9 cellular contexts compared by ENCODE assay signal in genomic region chr1:234981758-234982157, GRCh38.
DNase-seq lines count a peak whose midpoint lies in the region; ATAC-seq, FAIRE-seq and TF ChIP-seq lines count a peak whose summit lies in the region.
"Had no signal": no experiment of that assay in that cellular context is flagged by ENCODE, and none has a peak within 500 bp of the region (broad histone marks: within the 10 kb centered on the region; RNA-seq: fewer than 3 reads in every experiment).

No MANE protein-coding gene starts in this region.

- H3K4me1 ChIP-seq in RWPE2 (ENCODE audit: insufficient read depth, poor library complexity, severe bottlenecking) (peaks cover 45% of the 10 kb centered on the region), H1 (replicated peaks in 1 of 4; ENCODE audit: control insufficient read depth in 3 of 4, insufficient read depth in 4 of 4, low read length in 3 of 4) (peaks cover 0 to 8% (median 5%) of the 10 kb centered on the region in 4 experiments), gastrocnemius medialis (peaks cover 42 to 68% of the 10 kb centered on the region in 2 donors)

- CTCF ChIA-PET in H1 (lab: Charles Lee; ENCODE audit: partially characterized antibody) = no interaction called here

- no peak overlapping the region for H2AK5ac ChIP-seq in H1 (ENCODE audit: low read depth, low read length)

- H2BK5ac ChIP-seq in H1 (ENCODE audit: low read depth, low read length) = no peak overlapping the region

- no peak overlapping the region for H3K4ac ChIP-seq in H1 (replicated peaks; ENCODE audit: insufficient read length, low read depth, low read length)

- H3K27me3 ChIP-seq in RWPE2 (ENCODE audit: insufficient read depth, poor library complexity, severe bottlenecking) (no peaks in the 10 kb centered on the region), H1 (replicated peaks in 1 of 4; ENCODE audit: control insufficient read depth in 3 of 4, extremely low read depth in 1 of 4, insufficient read depth in 3 of 4, low read length in 3 of 4) (no peaks in the 10 kb centered on the region), gastrocnemius medialis (no peaks in the 10 kb centered on the region)

- H4K91ac ChIP-seq in H1 (replicated peaks; ENCODE audit: insufficient read length, low read length) = peak overlapping the region; percentile 50

- H3K23me2 ChIP-seq in H1 (ENCODE audit: low read depth, low read length) = no peaks in the 10 kb centered on the region

- no peaks in the 10 kb centered on the region for H3K36me3 ChIP-seq in RWPE2 (ENCODE audit: low read depth)
- H3K36me3 ChIP-seq in H1 (ENCODE audit: control insufficient read depth in 2 of 4, insufficient read depth in 4 of 4, low read length in 3 of 4) = no peaks in the 10 kb centered on the region
- no peaks in the 10 kb centered on the region for H3K36me3 ChIP-seq in gastrocnemius medialis

- TF ChIP-seq EP300 in H1 (IDR thresholded peaks at IDR 0.05; ENCODE audit: borderline replicate concordance in 1 of 2, low read depth in 2 of 2, low read length in 2 of 2) = no peak

- no peak overlapping the region for H4K8ac ChIP-seq in H1 (ENCODE audit: extremely low read depth, insufficient read depth, low read length)

- POLR2A ChIA-PET in H1 (lab: Charles Lee; ENCODE audit: partially characterized antibody) = no interaction called here

- intact Hi-C loops in gastrocnemius medialis (cut with DNase I; ENCODE audit: low total_unique reads) = loop anchor here (2.0 kb wide), 1 partner anchor 15 kb away; no protein-coding TSS in a partner anchor

- no peak overlapping the region for H2BK15ac ChIP-seq in H1 (ENCODE audit: low read length)

- no peak overlapping the region for H2AFZ ChIP-seq in H1 (ENCODE audit: low read length)

- H3K79me1 ChIP-seq in H1 (ENCODE audit: low read depth, low read length) = no peaks in the 10 kb centered on the region

- no peak overlapping the region for H3K56ac ChIP-seq in H1 (replicated peaks; ENCODE audit: insufficient read length, low read depth, low read length)

- no peak overlapping the region for H2BK120ac ChIP-seq in H1 (replicated peaks; ENCODE audit: low read depth, low read length)

- H3K9me3 ChIP-seq in RWPE2 (ENCODE audit: severe bottlenecking) = no peaks in the 10 kb centered on the region
- H3K9me3 ChIP-seq in H1 (ENCODE audit: insufficient read depth in 2 of 2, low read depth in 1 of 2, low read length in 1 of 2) = no peaks in the 10 kb centered on the region
- no peaks in the 10 kb centered on the region for H3K9me3 ChIP-seq in gastrocnemius medialis

- H3K27ac ChIP-seq in RWPE2 (ENCODE audit: poor library complexity, severe bottlenecking) (peak overlapping the region; percentile 95), H1 (ENCODE audit: low read depth, low read length) (no peak overlapping the region), gastrocnemius medialis (peak overlapping the region; percentile 83 to 91 (median 89))

- no peak overlapping the region for H3K4me2 ChIP-seq in H1 (ENCODE audit: insufficient read depth in 1 of 2, low read depth in 2 of 2, low read length in 2 of 2)

- TF ChIP-seq CTCF in GM12865 (IDR thresholded peaks at IDR 0.05; ENCODE audit: insufficient read depth, low read depth, low read length, missing control alignments) = no peak
- no peak for TF ChIP-seq CTCF in RWPE2 (IDR thresholded peaks at IDR 0.05; ENCODE audit: poor library complexity, severe bottlenecking)
- TF ChIP-seq CTCF in H1 (IDR thresholded peaks at IDR 0.05; ENCODE audit: control extremely low read depth in 1 of 3, insufficient read depth in 1 of 3, low read depth in 1 of 3, low read length in 3 of 3) = no peak
- TF ChIP-seq CTCF in gastrocnemius medialis (IDR thresholded peaks at IDR 0.05 in 4 of 5, conservative IDR thresholded peaks at IDR 0.05 in 1 of 5) = no peak

- in situ Hi-C loops in gastrocnemius medialis (cut with MboI; ENCODE audit: low sequenced_read_pairs in 4 of 4) = loop anchor here in 3 of 4 donors (5.0 to 25.0 kb wide), 3 partner anchors 93 to 374 kb away; no protein-coding TSS in a partner anchor

- no peak for TF ChIP-seq RAD21 in H1 (IDR thresholded peaks at IDR 0.05 in 1 of 2, conservative IDR thresholded peaks at IDR 0.05 in 1 of 2; ENCODE audit: low read depth in 2 of 2, low read length in 2 of 2)

- ATAC-seq in RWPE2 (ENCODE audit: low read depth) (no peak), gastrocnemius medialis (no peak), left lobe of liver (no peak)

- no peaks in the 10 kb centered on the region for H3K79me2 ChIP-seq in H1 (ENCODE audit: control insufficient read depth in 1 of 2, insufficient read depth in 2 of 2, low read length in 2 of 2)

- no peak overlapping the region for H3K23ac ChIP-seq in H1 (ENCODE audit: insufficient read length)

- H3K9ac ChIP-seq in H1 (replicated peaks in 1 of 4; ENCODE audit: extremely low read depth in 1 of 4, low read depth in 3 of 4, low read length in 3 of 4) = no peak overlapping the region

- peak overlapping the region; percentile 22; the same call in 1 of the 2 replicates for H2BK20ac ChIP-seq in H1 (ENCODE audit: low read length)

- no peak overlapping the region for H3K18ac ChIP-seq in H1 (ENCODE audit: extremely low read depth, low read length)

- no peak overlapping the region for H3K14ac ChIP-seq in H1 (ENCODE audit: insufficient read length)

- peak overlapping the region; percentile 30; the same call in 1 of the 2 replicates for H2BK12ac ChIP-seq in H1 (ENCODE audit: low read depth, low read length)

- H4K5ac ChIP-seq in H1 (ENCODE audit: insufficient read length, low read depth, low read length) = no peak overlapping the region

- DNase-seq in GM12865 (ENCODE audit: low read depth) = peak; percentile 44
- DNase-seq in RWPE2 (ENCODE audit: low spot score) = no peak
- no peak for DNase-seq in H1 (ENCODE audit: low read depth in 1 of 2, low spot score in 2 of 2)
- no peak for DNase-seq in gastrocnemius medialis
- DNase-seq in NCI-H1092 treated with DMSO at 0.1 percent for 48 hours (lab: John Stamatoyannopoulos, UW) = no peak
- no peak for DNase-seq in left lobe of liver (ENCODE audit: low spot score)
- DNase-seq in SW480 (ENCODE audit: low spot score) = no peak
- DNase-seq in AG20443 (ENCODE audit: low spot score) = no peak
- DNase-seq: NCI-H524 treated with DMSO at 0.1 percent for 48 hours had no signal

- no peak for TF ChIP-seq POLR2A in H1 (IDR thresholded peaks at IDR 0.05; ENCODE audit: control extremely low read depth in 1 of 2, low read depth in 2 of 2, low read length in 2 of 2)
- TF ChIP-seq POLR2A in gastrocnemius medialis (IDR thresholded peaks at IDR 0.05) = no peak

- no peak for FAIRE-seq in H1 (lab: Jason Lieb, UNC)

- H4K20me1 ChIP-seq in H1 (replicated peaks in 1 of 2; ENCODE audit: control insufficient read depth in 1 of 2, insufficient read depth in 2 of 2, low read length in 2 of 2) = no peaks in the 10 kb centered on the region

- WGBS in H1 (ENCODE audit: extremely low coverage in 1 of 2, insufficient coverage in 1 of 2, insufficient read length in 1 of 2, insufficient replicate concordance in 2 of 2, low coverage in 1 of 2, low lambda C conversion rate in 2 of 2, missing lambda C conversion rate in 1 of 2), 2 experiments = 88% methylated on average over 2 of the region's 2 CpGs; no CpG with 5 or more reads in 1 of the 2 experiments

- peak overlapping the region; percentile 63 for H3K4me3 ChIP-seq in GM12865 (ENCODE audit: low read depth, low read length)
- H3K4me3 ChIP-seq in RWPE2 (ENCODE audit: severe bottlenecking) = no peak overlapping the region
- no peak overlapping the region for H3K4me3 ChIP-seq in H1 (ENCODE audit: extremely low read depth in 1 of 4, insufficient read depth in 2 of 4, low read depth in 3 of 4, low read length in 4 of 4)
- no peak overlapping the region for H3K4me3 ChIP-seq in gastrocnemius medialis

TF ChIP-seq in H1, 55 proteins besides CTCF, POLR2A, EP300 and RAD21:
- TF ChIP-seq CTBP2 (IDR thresholded peaks at IDR 0.05; ENCODE audit: borderline replicate concordance, insufficient read depth, insufficient read length, low read length) (no peak), BACH1 (IDR thresholded peaks at IDR 0.05; ENCODE audit: low read length) (no peak), SUZ12 (IDR thresholded peaks at IDR 0.05; ENCODE audit: low read length) (no peak), CBX8 (IDR thresholded peaks at IDR 0.05; ENCODE audit: borderline replicate concordance, low read depth, low read length) (no peak), ZNF274 (IDR thresholded peaks at IDR 0.05; ENCODE audit: borderline replicate concordance, extremely low read depth, low read length) (no peak), BCL11A (IDR thresholded peaks at IDR 0.05; ENCODE audit: low read depth in 2 of 2, low read length in 2 of 2) (no peak), RFX5 (IDR thresholded peaks at IDR 0.05; ENCODE audit: borderline replicate concordance, low read depth, low read length) (no peak), KDM5A (IDR thresholded peaks at IDR 0.05; ENCODE audit: low read length) (no peak), BRCA1 (IDR thresholded peaks at IDR 0.05; ENCODE audit: low read depth, low read length) (no peak), TEAD4 (IDR thresholded peaks at IDR 0.05; ENCODE audit: low read depth, low read length) (no peak), KDM4A (IDR thresholded peaks at IDR 0.05; ENCODE audit: low read depth, low read length, severe bottlenecking) (no peak), PHF8 (conservative IDR thresholded peaks at IDR 0.05; ENCODE audit: low read depth, low read length) (no peak), CHD2 (IDR thresholded peaks at IDR 0.05; ENCODE audit: low read length) (no peak), SP4 (IDR thresholded peaks at IDR 0.05; ENCODE audit: low read length) (no peak), CHD1 (IDR thresholded peaks at IDR 0.05; ENCODE audit: low read depth, low read length) (no peak), ASH2L (IDR thresholded peaks at IDR 0.05; ENCODE audit: low read length) (no peak), KDM1A (IDR thresholded peaks at IDR 0.05; ENCODE audit: borderline replicate concordance, low read length) (no peak), TBP (IDR thresholded peaks at IDR 0.05; ENCODE audit: low read depth, low read length) (no peak)
- TF ChIP-seq, protein P1, sequence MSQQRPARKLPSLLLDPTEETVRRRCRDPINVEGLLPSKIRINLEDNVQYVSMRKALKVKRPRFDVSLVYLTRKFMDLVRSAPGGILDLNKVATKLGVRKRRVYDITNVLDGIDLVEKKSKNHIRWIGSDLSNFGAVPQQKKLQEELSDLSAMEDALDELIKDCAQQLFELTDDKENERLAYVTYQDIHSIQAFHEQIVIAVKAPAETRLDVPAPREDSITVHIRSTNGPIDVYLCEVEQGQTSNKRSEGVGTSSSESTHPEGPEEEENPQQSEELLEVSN (IDR thresholded peaks at IDR 0.05) = no peak
